10 cellular contexts compared by ENCODE assay signal in the genomic region with DNA sequence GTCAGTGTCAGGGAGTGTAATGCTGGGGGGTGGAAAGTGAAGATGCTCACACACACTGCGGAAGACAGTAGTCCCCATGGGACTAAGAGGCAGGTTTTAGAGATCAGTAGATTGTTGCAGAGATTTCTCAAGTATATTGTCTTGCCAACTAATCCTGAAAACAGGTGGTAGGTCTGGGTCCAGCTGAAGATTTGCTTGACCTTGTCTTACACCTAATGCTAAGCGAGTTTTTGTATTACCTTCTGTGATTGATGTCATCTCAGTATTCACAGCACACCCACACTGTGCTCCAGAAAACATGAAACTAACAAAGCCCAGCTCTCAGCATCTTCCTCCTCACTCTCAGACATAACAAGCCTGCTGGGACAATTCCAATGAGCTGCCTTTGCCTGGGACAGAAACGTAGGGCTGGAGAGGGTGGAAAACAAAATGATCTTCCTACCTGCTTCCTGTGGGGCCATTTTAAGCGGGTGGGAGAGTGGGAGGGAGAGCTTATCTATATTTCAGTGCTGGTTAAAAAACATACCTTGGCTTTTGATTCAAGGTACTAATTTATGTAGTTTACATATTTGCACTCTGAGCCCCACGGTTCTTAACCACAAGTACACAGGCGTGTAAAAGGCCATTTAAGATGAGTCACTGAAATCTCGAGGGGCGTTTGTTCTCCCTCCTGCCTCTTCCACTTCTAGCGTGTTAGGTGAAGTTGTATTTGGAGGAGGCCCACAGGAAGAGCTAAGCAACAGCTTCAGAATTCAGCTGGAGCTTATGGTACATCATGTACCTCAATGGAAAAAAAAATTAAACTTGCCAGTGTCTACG. TPM values are rescaled to one million over a fixed set of nuclear protein-coding genes. Genes with fewer than 3 reads are reported as not detected.
DNase-seq lines count a peak whose midpoint lies in the region; ATAC-seq and TF ChIP-seq lines count a peak whose summit lies in the region.
"Had no signal": no experiment of that assay in that cellular context is flagged by ENCODE, and none has a peak within 500 bp of the region (broad histone marks: within the 10 kb centered on the region; RNA-seq: fewer than 3 reads in every experiment).

No MANE protein-coding gene starts in this region.

- no peaks in the 10 kb centered on the region for H3K27me3 Mint-ChIP-seq in activated CD4-positive, alpha-beta T cell treated with anti-CD3 and anti-CD28 coated beads, Interleukin-2, amount 10 ng/mL, durations not matched to agents 24 days and 14 days
- no peaks in the 10 kb centered on the region for H3K27me3 Mint-ChIP-seq in activated T-helper 17 cell treated with anti-CD3 and anti-CD28 coated beads, Interleukin-2, amount 50 U/mL, for 72 hours

- H2BK5ac ChIP-seq in trophoblast cell (ENCODE audit: low read depth, low read length, poor library complexity) = no peak overlapping the region

- H3K36me3 Mint-ChIP-seq in activated CD4-positive, alpha-beta T cell treated with anti-CD3 and anti-CD28 coated beads, Interleukin-2, amount 10 ng/mL, durations not matched to agents 24 days and 14 days (ENCODE audit: low read depth) = peaks cover 2% of the 10 kb centered on the region
- H3K36me3 Mint-ChIP-seq in activated T-helper 17 cell treated with anti-CD3 and anti-CD28 coated beads, Interleukin-2, amount 50 U/mL, for 72 hours (ENCODE audit: low read depth) = no peaks in the 10 kb centered on the region

- H3K18ac ChIP-seq in trophoblast cell (ENCODE audit: low read length) = no peak overlapping the region

- H3K79me1 ChIP-seq in trophoblast cell (ENCODE audit: low read length) = peaks cover 5% of the 10 kb centered on the region

- no CpG with 5 or more reads among the region's 10 CpGs for WGBS in trophoblast cell (ENCODE audit: extremely low coverage, insufficient coverage, insufficient read length)

- H3K27ac Mint-ChIP-seq in activated CD4-positive, alpha-beta T cell treated with anti-CD3 and anti-CD28 coated beads, Interleukin-2, amount 10 ng/mL, durations not matched to agents 24 days and 14 days = peak overlapping the region; percentile 84
- H3K27ac Mint-ChIP-seq in activated T-helper 17 cell treated with anti-CD3 and anti-CD28 coated beads, Interleukin-2, amount 50 U/mL, for 72 hours = peak overlapping the region; percentile 31

- TF ChIP-seq CTCF in Peyer's patch (IDR thresholded peaks at IDR 0.05) = no peak

- H3K9me3 Mint-ChIP-seq in activated CD4-positive, alpha-beta T cell treated with anti-CD3 and anti-CD28 coated beads, Interleukin-2, amount 10 ng/mL, durations not matched to agents 24 days and 14 days = peaks cover 9% of the 10 kb centered on the region
- no peaks in the 10 kb centered on the region for H3K9me3 Mint-ChIP-seq in activated T-helper 17 cell treated with anti-CD3 and anti-CD28 coated beads, Interleukin-2, amount 50 U/mL, for 72 hours

- H3K36me3 ChIP-seq in trophoblast cell (ENCODE audit: control insufficient read depth in 1 of 2, insufficient read depth in 2 of 2, low read length in 2 of 2) (no peaks in the 10 kb centered on the region), Peyer's patch (no peaks in the 10 kb centered on the region)

- H3K4me2 ChIP-seq in trophoblast cell (ENCODE audit: low read length) = no peak overlapping the region

- no peak overlapping the region for H3K4ac ChIP-seq in trophoblast cell (ENCODE audit: low read depth, low read length)

- no peaks in the 10 kb centered on the region for H3K9me3 ChIP-seq in trophoblast cell (ENCODE audit: insufficient read depth, low read depth, low read length)
- H3K9me3 ChIP-seq in Peyer's patch = no peaks in the 10 kb centered on the region

- H3K23ac ChIP-seq in trophoblast cell (ENCODE audit: low read length) = no peak overlapping the region

- H3K9ac ChIP-seq in trophoblast cell (ENCODE audit: low read length) = no peak overlapping the region

- H3K27ac ChIP-seq in trophoblast cell (ENCODE audit: low read depth, low read length) (no peak overlapping the region), Peyer's patch (no peak overlapping the region)

- H3K14ac ChIP-seq in trophoblast cell (ENCODE audit: low read length) = no peak overlapping the region

- DNase-seq in activated CD4-positive, alpha-beta T cell treated with anti-CD3 and anti-CD28 coated beads, Interleukin-2, amount 10 ng/mL, durations not matched to agents 24 days and 14 days = peak; percentile 59
- no peak for DNase-seq in activated CD4-positive, alpha-beta T cell treated with anti-CD3 and anti-CD28 coated beads for 4 hours
- DNase-seq in sciatic nerve (ENCODE audit: low spot score) (no peak), trophoblast cell (no peak), ureter (ENCODE audit: low spot score) (no peak), Peyer's patch (no peak)
- DNase-seq: ACHN, NCI-H748 treated with DMSO at 0.1 percent for 48 hours had no signal

- H2BK120ac ChIP-seq in trophoblast cell (ENCODE audit: insufficient read depth, low read length, poor library complexity) = no peak overlapping the region

- no peak overlapping the region for H2BK12ac ChIP-seq in trophoblast cell (ENCODE audit: low read length)

- H3K27me3 ChIP-seq in trophoblast cell (ENCODE audit: insufficient read depth, low read length) (no peaks in the 10 kb centered on the region), Peyer's patch (no peaks in the 10 kb centered on the region)

- intact Hi-C loops in activated CD4-positive, alpha-beta T cell treated with anti-CD3 and anti-CD28 coated beads, Interleukin-2, amount 10 ng/mL, durations not matched to agents 24 days and 14 days (cut with micrococcal nuclease) = loop anchor here (1.0 to 5.0 kb wide), 6 partner anchors 9 to 561 kb away; no protein-coding TSS in a partner anchor
- intact Hi-C loops in sciatic nerve (cut with DNase I) = no loop called here

- H4K8ac ChIP-seq in trophoblast cell (ENCODE audit: low read depth, low read length) = no peak overlapping the region

- H3K4me1 ChIP-seq in trophoblast cell (ENCODE audit: control insufficient read depth in 1 of 2, insufficient read depth in 2 of 2, low read length in 2 of 2) (peaks cover 0 to 3% of the 10 kb centered on the region in 2 experiments), Peyer's patch (no peaks in the 10 kb centered on the region)

- H2AFZ ChIP-seq in trophoblast cell (ENCODE audit: insufficient read depth, low read length, poor library complexity) = no peak overlapping the region

- ATAC-seq in HG02763 (IDR thresholded peaks at IDR 0.05; ENCODE audit: unreplicated experiment) = peak; percentile 45
- peak; percentile 88 for ATAC-seq in activated T-helper 17 cell treated with anti-CD3 and anti-CD28 coated beads, Interleukin-2, amount 50 U/mL, for 72 hours (replicated peaks)
- peak; percentile 62 for ATAC-seq in sciatic nerve

- peaks cover 29% of the 10 kb centered on the region for H3K4me1 Mint-ChIP-seq in activated CD4-positive, alpha-beta T cell treated with anti-CD3 and anti-CD28 coated beads, Interleukin-2, amount 10 ng/mL, durations not matched to agents 24 days and 14 days
- peaks cover 16% of the 10 kb centered on the region for H3K4me1 Mint-ChIP-seq in activated T-helper 17 cell treated with anti-CD3 and anti-CD28 coated beads, Interleukin-2, amount 50 U/mL, for 72 hours

- peak overlapping the region; percentile 42 for H3K4me3 Mint-ChIP-seq in activated CD4-positive, alpha-beta T cell treated with anti-CD3 and anti-CD28 coated beads, Interleukin-2, amount 10 ng/mL, durations not matched to agents 24 days and 14 days
- peak overlapping the region; percentile 53 for H3K4me3 Mint-ChIP-seq in activated T-helper 17 cell treated with anti-CD3 and anti-CD28 coated beads, Interleukin-2, amount 50 U/mL, for 72 hours

- H4K91ac ChIP-seq in trophoblast cell (ENCODE audit: low read depth, low read length) = no peak overlapping the region

- no peak overlapping the region for H4K12ac ChIP-seq in trophoblast cell (ENCODE audit: low read depth, low read length)

- H3K4me3 ChIP-seq in trophoblast cell (ENCODE audit: low read depth, low read length) (no peak overlapping the region), Peyer's patch (no peak overlapping the region)

- no peak overlapping the region for H2AK5ac ChIP-seq in trophoblast cell (ENCODE audit: low read length)

- no peak for TF ChIP-seq POLR2A in Peyer's patch (IDR thresholded peaks at IDR 0.05)

- H3K79me2 ChIP-seq in trophoblast cell (ENCODE audit: control insufficient read depth, insufficient read depth, low read length, poor library complexity) = no peaks in the 10 kb centered on the region

RNA-seq across cellular contexts. Expression of gene RBMS1, which starts 23.1 kb away (rescaled TPM):
- 34.0 and 35.2 TPM in 2 replicates for total RNA-seq in activated CD4-positive, alpha-beta T cell treated with anti-CD3 and anti-CD28 coated beads, Interleukin-2, amount 10 ng/mL, durations not matched to agents 24 days and 14 days
- total RNA-seq in activated T-helper 17 cell treated with anti-CD3 and anti-CD28 coated beads, Interleukin-2, amount 50 U/mL, for 72 hours = 10 to 100 TPM; 45.0 to 62.1 TPM
- total RNA-seq in sciatic nerve = 119 TPM
- polyA plus RNA-seq in trophoblast cell (2013) = 232 and 237 TPM in 2 replicates
- 137 TPM for total RNA-seq in ureter
- 10 to 100 TPM; 10.5 to 41.3 (median 18.5) TPM for total RNA-seq in Peyer's patch
